Comparison of ENCODE assay signal across 12 cellular contexts in genomic region chr11:112524808-112525207, GRCh38.
DNase-seq lines count a peak whose midpoint lies in the region; ATAC-seq, FAIRE-seq and TF ChIP-seq lines count a peak whose summit lies in the region.
"Had no signal": no experiment of that assay in that cellular context is flagged by ENCODE, and none has a peak within 500 bp of the region (broad histone marks: within the 10 kb centered on the region; RNA-seq: fewer than 3 reads in every experiment).

No MANE protein-coding gene starts in this region.

- intact Hi-C loops in spleen (cut with DNase I; ENCODE audit: low total_unique reads), result no loop called here

- FAIRE-seq in HTR-8/SVneo (lab: Jason Lieb, UNC), result no peak

- WGBS in spleen, 5 donors, result 30 to 74% (median 55%) methylated on average over 4 of the region's 4 CpGs

- no peaks in the 10 kb centered on the region for H3K9me3 ChIP-seq in spleen

- peaks cover 0 to 46% (median 21%) of the 10 kb centered on the region in 6 donors for H3K4me1 ChIP-seq in spleen

- H3K27me3 ChIP-seq in layer of hippocampus (ENCODE audit: control insufficient read depth, insufficient read depth, low read length), result no peaks in the 10 kb centered on the region
- H3K27me3 ChIP-seq in spleen (replicated peaks in 1 of 7), result no peaks in the 10 kb centered on the region

- no peak for TF ChIP-seq CTCF in LNCaP clone FGC (IDR thresholded peaks at IDR 0.05; ENCODE audit: control insufficient read depth, extremely low read depth, insufficient read depth)
- no peak for TF ChIP-seq CTCF in spleen (IDR thresholded peaks at IDR 0.05 in 8 of 11, conservative IDR thresholded peaks at IDR 0.05 in 3 of 11)

- no peak overlapping the region for H3K4me3 ChIP-seq in LNCaP clone FGC (ENCODE audit: low read depth, low read length)
- no peak overlapping the region for H3K4me3 ChIP-seq in spleen

- no peak for ATAC-seq in GM18517 (IDR thresholded peaks at IDR 0.05; ENCODE audit: unreplicated experiment)

- no peak for TF ChIP-seq POLR2A in spleen (IDR thresholded peaks at IDR 0.05)

- DNase-seq in LNCaP clone FGC (ENCODE audit: low read depth) (peak; percentile 51), caudate nucleus (lab: John Stamatoyannopoulos, UW) (peak in 4 of 61 donors; percentile 7 to 35 (median 12)), spleen (no peak), NCI-H226 (no peak), HTR-8/SVneo (ENCODE audit: insufficient read length, low spot score) (no peak)
- DNase-seq in stimulated activated naive CD4-positive, alpha-beta T cell (lab: John Stamatoyannopoulos, UW), result no peak
- DNase-seq: midbrain, MM.1S, NCI-H2107 had no signal

- H3K36me3 ChIP-seq in spleen, result no peaks in the 10 kb centered on the region

- H3K27ac ChIP-seq in caudate nucleus (ENCODE audit: low read depth, low read length), result peak overlapping the region; percentile 72
- H3K27ac ChIP-seq in layer of hippocampus (ENCODE audit: low read depth, low read length), result peak overlapping the region; percentile 69
- H3K27ac ChIP-seq in spleen, result peak overlapping the region in 7 of 8 donors; percentile 9 to 82 (median 55)
- H3K27ac ChIP-seq: C4-2B had no signal
